Comparison of ENCODE assay signal across 8 cellular contexts in genomic region chr17:20009302-20010098, GRCh38. TPM values are rescaled to one million over a fixed set of nuclear protein-coding genes. Genes with fewer than 3 reads are reported as not detected.
A peak's percentile ranks its signal among the peaks of the same experiment; 100 is the strongest.
DNase-seq lines count a peak whose midpoint lies in the region; ATAC-seq and TF ChIP-seq lines count a peak whose summit lies in the region.

SPECC1 (plus strand) TSS chr17:20009359; CDS start chr17:20096652, 87,293 bp downstream.

- no peaks in the 10 kb centered on the region for H3K36me3 ChIP-seq in HEK293 (ENCODE audit: control insufficient read depth in 2 of 2, insufficient read depth in 1 of 2, low read length in 2 of 2)
- no peaks in the 10 kb centered on the region for H3K36me3 ChIP-seq in adipocyte (ENCODE audit: control insufficient read depth, insufficient read depth, low read length, severe bottlenecking)
- no peaks in the 10 kb centered on the region for H3K36me3 ChIP-seq in rectal smooth muscle tissue (ENCODE audit: control insufficient read depth, insufficient read depth, low read length)

- peak; percentile 97 to 99 for ATAC-seq in right cardiac atrium

- POLR2A ChIA-PET in HEK293 (lab: Yijun Ruan, JAX) = interaction anchor here (0.6 to 2.0 kb wide), 18 partner anchors 10 to 1244 kb away, joined by 3 to 20 read pairs (median 5); partner anchors contain the start of genes AKAP10, NATD1 and ULK2

- H3K27me3 ChIP-seq in adipocyte (replicated peaks; ENCODE audit: control insufficient read depth, insufficient read depth, low read length) (peaks cover 9% of the 10 kb centered on the region), right cardiac atrium (ENCODE audit: control insufficient read depth, insufficient read depth) (no peaks in the 10 kb centered on the region), rectal smooth muscle tissue (ENCODE audit: control insufficient read depth, insufficient read depth, low read length) (peaks cover 11% of the 10 kb centered on the region)

- intact Hi-C loops in right cardiac atrium (cut with DNase I) = loop anchor here in 3 of 4 donors (5.0 to 10.0 kb wide), 3 partner anchors 85 to 103 kb away; no protein-coding TSS in a partner anchor

- peak within 1 kb of the TSS; percentile 74 for H3K9ac ChIP-seq in adipocyte (ENCODE audit: low read length)
- peak within 1 kb of the TSS; percentile 11 for H3K9ac ChIP-seq in rectal smooth muscle tissue (ENCODE audit: low read length)

- H3K4me3 ChIP-seq in GM08714 (ENCODE audit: low read length) = peak within 1 kb of the TSS; percentile 56
- peak within 1 kb of the TSS; percentile 87 for H3K4me3 ChIP-seq in HEK293 (ENCODE audit: low read depth, low read length)
- H3K4me3 ChIP-seq in adipocyte (ENCODE audit: low read length) = peak within 1 kb of the TSS; percentile 85
- H3K4me3 ChIP-seq in right cardiac atrium (ENCODE audit: low read length) = peak within 1 kb of the TSS; percentile 53
- peak within 1 kb of the TSS; percentile 87 for H3K4me3 ChIP-seq in rectal smooth muscle tissue (ENCODE audit: low read length)

- no peak for TF ChIP-seq CTCF in HEK293 (tag by site-specific recombination; IDR thresholded peaks at IDR 0.05)

- H3K4me1 ChIP-seq in HEK293 (ENCODE audit: control insufficient read depth, insufficient read depth, low read length) = peaks cover 12% of the 10 kb centered on the region
- H3K4me1 ChIP-seq in adipocyte (ENCODE audit: control insufficient read depth, insufficient read depth, low read length) = peaks cover 9% of the 10 kb centered on the region
- no peaks in the 10 kb centered on the region for H3K4me1 ChIP-seq in right cardiac atrium (ENCODE audit: control insufficient read depth, insufficient read depth, low read length)
- H3K4me1 ChIP-seq in rectal smooth muscle tissue (ENCODE audit: control insufficient read depth, insufficient read depth, low read length) = peaks cover 5% of the 10 kb centered on the region

- DNase-seq in MV-4-11 (lab: John Stamatoyannopoulos, UW) (peak; percentile 71), T follicular helper cell (ENCODE audit: low read depth) (peak; percentile 69), adipocyte (ENCODE audit: low read depth) (peak; percentile 85), right cardiac atrium (peak; percentile 74 to 94 (median 93)), KG1 (lab: John Stamatoyannopoulos, UW) (no peak)

- CTCF ChIA-PET in HEK293 (lab: Yijun Ruan, JAX) = interaction anchor here (0.6 to 6.3 kb wide), 35 partner anchors 9 to 1969 kb away, joined by 3 to 68 read pairs (median 4); partner anchors contain the start of gene AKAP10

- H3K9me3 ChIP-seq in HEK293 (ENCODE audit: control insufficient read depth, insufficient read depth, low read depth, low read length) (no peaks in the 10 kb centered on the region), adipocyte (ENCODE audit: control insufficient read depth, low read length) (no peaks in the 10 kb centered on the region), right cardiac atrium (ENCODE audit: control insufficient read depth, low read length) (no peaks in the 10 kb centered on the region)

- WGBS in right cardiac atrium = under 1% methylated on average over 96 of the region's 96 CpGs

- H3K27ac ChIP-seq in HEK293 (ENCODE audit: extremely low read depth, low read depth, low read length) (peak within 1 kb of the TSS; percentile 72), right cardiac atrium (ENCODE audit: low read length) (no peak within 1 kb of the TSS), rectal smooth muscle tissue (ENCODE audit: low read depth, low read length) (no peak within 1 kb of the TSS)

TF ChIP-seq in HEK293, 187 proteins besides CTCF, POLR2A, EP300 and RAD21 (continues in another document):
- TF ChIP-seq KLF16 (tag by site-specific recombination; IDR thresholded peaks at IDR 0.05) (peak; percentile 47; the same call in 1 of the 2 replicates), PRDM10 (tag by site-specific recombination; IDR thresholded peaks at IDR 0.05) (peak; percentile 79), ZNF138 (tag by site-specific recombination; IDR thresholded peaks at IDR 0.05; ENCODE audit: borderline replicate concordance) (no peak), ZNF585B (tag by site-specific recombination; IDR thresholded peaks at IDR 0.05) (peak; percentile 19; the same call in 1 of the 2 replicates), ZIC2 (tag by site-specific recombination; IDR thresholded peaks at IDR 0.05) (peak; percentile 79), ZNF223 (tag by site-specific recombination; IDR thresholded peaks at IDR 0.05) (no peak), ZNF121 (tag by site-specific recombination; IDR thresholded peaks at IDR 0.05) (peak; percentile 75; the same call in 1 of the 2 replicates), ZNF266 (tag by site-specific recombination; IDR thresholded peaks at IDR 0.05; ENCODE audit: low read depth) (peak; percentile 68; the same call in 1 of the 2 replicates), ZNF433 (tag by site-specific recombination; IDR thresholded peaks at IDR 0.05; ENCODE audit: low read depth) (no peak), ZBTB11 (tag by site-specific recombination; conservative IDR thresholded peaks at IDR 0.05; ENCODE audit: low read depth) (peak; percentile 62; the same call in 1 of the 2 replicates), SP2 (tag by site-specific recombination; IDR thresholded peaks at IDR 0.05) (peak; percentile 53), KLF8 (tag by site-specific recombination; IDR thresholded peaks at IDR 0.05) (peak; percentile 40; the same call in 1 of the 2 replicates), ZXDB (tag by site-specific recombination; IDR thresholded peaks at IDR 0.05) (0 out of 2 replicates have a peak, but pooled peaks have one; percentile 22), ZNF292 (tag by site-specific recombination; IDR thresholded peaks at IDR 0.05; ENCODE audit: borderline replicate concordance, low read depth) (no peak)
- TF ChIP-seq, protein P1, sequence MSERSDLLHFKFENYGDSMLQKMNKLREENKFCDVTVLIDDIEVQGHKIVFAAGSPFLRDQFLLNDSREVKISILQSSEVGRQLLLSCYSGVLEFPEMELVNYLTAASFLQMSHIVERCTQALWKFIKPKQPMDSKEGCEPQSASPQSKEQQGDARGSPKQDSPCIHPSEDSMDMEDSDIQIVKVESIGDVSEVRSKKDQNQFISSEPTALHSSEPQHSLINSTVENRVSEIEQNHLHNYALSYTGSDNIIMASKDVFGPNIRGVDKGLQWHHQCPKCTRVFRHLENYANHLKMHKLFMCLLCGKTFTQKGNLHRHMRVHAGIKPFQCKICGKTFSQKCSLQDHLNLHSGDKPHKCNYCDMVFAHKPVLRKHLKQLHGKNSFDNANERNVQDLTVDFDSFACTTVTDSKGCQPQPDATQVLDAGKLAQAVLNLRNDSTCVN (tag by site-specific recombination; optimal IDR thresholded peaks at IDR 0.05) = peak; percentile 97

RNA-seq across cellular contexts. Expression of gene SPECC1, which starts in this region (rescaled TPM):
- total RNA-seq in right cardiac atrium = 1 to 10 TPM; 7.8 to 9.7 (median 8.5) TPM
- polyA plus RNA-seq in right cardiac atrium = 3.1 TPM
